In the genomic region with DNA sequence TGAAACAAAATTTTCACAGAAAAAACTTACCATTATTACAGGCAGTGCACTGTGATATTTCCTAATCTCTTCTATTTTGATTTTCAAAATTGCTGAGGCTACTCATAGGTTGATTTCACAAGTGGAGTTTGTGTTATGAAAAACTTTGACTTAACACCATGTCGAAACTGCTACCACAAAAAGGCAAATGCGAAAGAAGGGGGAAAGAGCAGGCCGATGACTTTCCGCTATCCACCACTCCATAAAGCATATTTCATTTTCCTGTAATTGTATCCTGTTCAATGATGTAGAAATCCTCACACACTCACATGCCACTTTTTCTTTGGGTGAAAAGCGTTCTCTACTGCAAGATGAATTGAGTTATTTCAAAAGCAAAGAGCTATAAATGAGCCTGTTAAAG, we compare ENCODE assay signal across 14 cellular contexts.
"Had no signal": no experiment of that assay in that cellular context is flagged by ENCODE, and none has a peak within 500 bp of the region (broad histone marks: within the 10 kb centered on the region; RNA-seq: fewer than 3 reads in every experiment).

No MANE protein-coding gene starts in this region.

- H3K4me3 ChIP-seq: breast epithelium, right atrium auricular region, transverse colon had no signal

- H3K36me3 ChIP-seq: breast epithelium, right atrium auricular region, transverse colon had no signal

- ATAC-seq: activated CD4-positive, CD25-positive, alpha-beta regulatory T cell treated with anti-CD3 and anti-CD28 coated beads, Interleukin-2, amount 50 U/mL, for 24 hours; activated CD8-positive, alpha-beta memory T cell treated with anti-CD3 and anti-CD28 coated beads, Interleukin-2, amount 10 ng/mL, durations not matched to agents 7 days and 5 days; activated T-cell treated with anti-CD3 and anti-CD28 coated beads, Interleukin-2, amount 50 U/mL, for 4 hours had no signal

- H3K9me3 ChIP-seq: breast epithelium, right atrium auricular region, transverse colon had no signal

- DNase-seq: activated CD4-positive, alpha-beta T cell treated with anti-CD3 and anti-CD28 coated beads, Interleukin-2, amount 50 U/mL, for 48 hours; activated CD8-positive, alpha-beta memory T cell treated with anti-CD3 and anti-CD28 coated beads, Interleukin-2, amount 10 ng/mL, durations not matched to agents 7 days and 5 days; activated effector memory CD4-positive, alpha-beta T cell treated with anti-CD3 and anti-CD28 coated beads, Interleukin-2, amount 50 U/mL, for 16 hours; activated naive CD8-positive, alpha-beta T cell treated with anti-CD3 and anti-CD28 coated beads for 36 hours; activated T-cell treated with anti-CD3 and anti-CD28 coated beads, Interleukin-2, amount 50 U/mL, for 4 hours; aorta; hippocampal formation; kidney glomerular epithelial cell; midbrain; small intestine; transverse colon had no signal

- H3K27me3 ChIP-seq: breast epithelium, right atrium auricular region, transverse colon had no signal

- H3K27ac ChIP-seq: breast epithelium, right atrium auricular region, transverse colon had no signal

- H3K4me1 ChIP-seq: transverse colon had no signal
